ENCODE assay signal across 16 cellular contexts in the genomic region with DNA sequence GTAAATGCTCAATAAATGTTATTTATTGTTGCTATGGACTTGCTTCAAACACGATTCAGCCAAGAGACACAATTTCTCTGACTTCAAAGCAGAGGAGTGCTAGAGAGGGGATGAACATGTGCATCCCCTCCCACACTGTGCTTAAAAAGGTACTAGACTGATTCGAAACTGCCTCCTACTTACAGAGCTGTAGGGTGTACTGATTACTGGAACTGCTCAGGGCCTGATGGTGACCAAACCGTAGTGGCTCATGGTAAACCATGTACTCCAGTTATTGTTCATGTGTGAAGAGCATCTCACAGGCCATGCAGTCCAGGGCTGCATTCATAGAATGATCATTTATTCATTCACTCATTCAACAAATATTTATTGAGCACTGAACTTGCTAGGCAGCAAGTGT.
DNase-seq lines count a peak whose midpoint lies in the region; ATAC-seq, FAIRE-seq and TF ChIP-seq lines count a peak whose summit lies in the region.
"Had no signal": no experiment of that assay in that cellular context is flagged by ENCODE, and none has a peak within 500 bp of the region (broad histone marks: within the 10 kb centered on the region; RNA-seq: fewer than 3 reads in every experiment).

No MANE protein-coding gene starts in this region.

- H3K79me2 ChIP-seq in keratinocyte (ENCODE audit: control insufficient read depth, insufficient read depth, low read length) = no peaks in the 10 kb centered on the region

- H2AFZ ChIP-seq in keratinocyte (ENCODE audit: control insufficient read depth, low read length) = no peak overlapping the region

- H3K27me3 Mint-ChIP-seq in progenitor cell of endocrine pancreas = no peaks in the 10 kb centered on the region

- H3K4me3 ChIP-seq in keratinocyte (ENCODE audit: control insufficient read depth in 2 of 3, extremely low read depth in 1 of 3, insufficient read depth in 2 of 3, low read depth in 1 of 3, low read length in 3 of 3) = no peak overlapping the region
- H3K4me3 ChIP-seq: body of pancreas, SJCRH30 had no signal

- no peaks in the 10 kb centered on the region for H3K4me1 Mint-ChIP-seq in progenitor cell of endocrine pancreas (ENCODE audit: low read depth)

- H4K20me1 ChIP-seq in keratinocyte (ENCODE audit: control insufficient read depth, extremely low read depth, insufficient read depth, low read length) = no peaks in the 10 kb centered on the region

- no peak overlapping the region for H3K27ac ChIP-seq in keratinocyte (ENCODE audit: control insufficient read depth, insufficient read depth, low read length)
- H3K27ac ChIP-seq: body of pancreas, SJCRH30 had no signal

- peak; percentile 69 for FAIRE-seq in keratinocyte (lab: Jason Lieb, UNC)

- dilution Hi-C loops in keratinocyte (cut with MboI; ENCODE audit: extremely low pct_ligation_motif_present, low sequenced_read_pairs) = no loop called here

- no peaks in the 10 kb centered on the region for H3K9me3 ChIP-seq in keratinocyte (ENCODE audit: control insufficient read depth, low read depth, low read length)
- H3K9me3 ChIP-seq: body of pancreas, SJCRH30 had no signal

- no peaks in the 10 kb centered on the region for H3K36me3 Mint-ChIP-seq in progenitor cell of endocrine pancreas (ENCODE audit: insufficient read depth)

- H3K27me3 ChIP-seq in keratinocyte (ENCODE audit: control insufficient read depth, extremely low read depth, insufficient read depth, low read length) = no peaks in the 10 kb centered on the region
- H3K27me3 ChIP-seq: body of pancreas, SJCRH30 had no signal

- H3K36me3 ChIP-seq in keratinocyte (ENCODE audit: control insufficient read depth in 2 of 2, extremely low read depth in 1 of 2, insufficient read depth in 2 of 2, low read length in 2 of 2) = no peaks in the 10 kb centered on the region
- H3K36me3 ChIP-seq: SJCRH30 had no signal

- no peaks in the 10 kb centered on the region for H3K9me1 ChIP-seq in keratinocyte (ENCODE audit: control insufficient read depth, extremely low read depth, insufficient read depth, low read length)

- no peak overlapping the region for H3K27ac Mint-ChIP-seq in progenitor cell of endocrine pancreas
- H3K27ac Mint-ChIP-seq: activated naive CD4-positive, alpha-beta T cell treated with anti-CD3 and anti-CD28 coated beads for 36 hours; B cell; nephron progenitor cell had no signal

- DNase-seq in keratinocyte (ENCODE audit: low read depth, low spot score) (no peak), progenitor cell of endocrine pancreas (ENCODE audit: low spot score, unreplicated experiment) (no peak), hepatic stellate cell (ENCODE audit: low spot score) (no peak), NCI-H1436 treated with DMSO at 0.1 percent for 48 hours (lab: John Stamatoyannopoulos, UW) (no peak)
- DNase-seq: activated CD4-positive, alpha-beta T cell treated with anti-CD3 and anti-CD28 coated beads for 1 hour; activated naive CD4-positive, alpha-beta T cell treated with anti-CD3 and anti-CD28 coated beads for 36 hours; body of pancreas; glutamatergic neuron; mesenchymal stem cell; NCI-H146; nephron progenitor cell; SJCRH30 had no signal

- no peak overlapping the region for H3K4me2 ChIP-seq in keratinocyte (ENCODE audit: control insufficient read depth, extremely low read depth, insufficient read depth, low read depth, low read length)

- H3K9me3 Mint-ChIP-seq in progenitor cell of endocrine pancreas (ENCODE audit: low read depth) = peaks cover 3% of the 10 kb centered on the region

- no peak overlapping the region for H3K4me3 Mint-ChIP-seq in progenitor cell of endocrine pancreas (ENCODE audit: low read depth)
- H3K4me3 Mint-ChIP-seq: activated naive CD4-positive, alpha-beta T cell treated with anti-CD3 and anti-CD28 coated beads for 36 hours; B cell; nephron progenitor cell had no signal

- peak; percentile 48 for ATAC-seq in GM19035 (IDR thresholded peaks at IDR 0.05; ENCODE audit: unreplicated experiment)
- ATAC-seq in HG02588 (IDR thresholded peaks at IDR 0.05; ENCODE audit: unreplicated experiment) = peak; percentile 79
- peak; percentile 31 for ATAC-seq in HG03342 (IDR thresholded peaks at IDR 0.05; ENCODE audit: unreplicated experiment)

- TF ChIP-seq CTCF in keratinocyte (optimal IDR thresholded peaks at IDR 0.05 in 1 of 3, IDR thresholded peaks at IDR 0.05 in 1 of 3, conservative IDR thresholded peaks at IDR 0.05 in 1 of 3; ENCODE audit: extremely low read depth in 1 of 3, insufficient read depth in 2 of 3, low read length in 3 of 3) = no peak
- TF ChIP-seq CTCF in progenitor cell of endocrine pancreas (IDR thresholded peaks at IDR 0.05; ENCODE audit: unreplicated experiment) = no peak

- H3K4me1 ChIP-seq in keratinocyte (ENCODE audit: control insufficient read depth, extremely low read depth, insufficient read depth, low read length) = peaks cover 14% of the 10 kb centered on the region
- H3K4me1 ChIP-seq: body of pancreas, SJCRH30 had no signal

- no peak overlapping the region for H3K9ac ChIP-seq in keratinocyte (ENCODE audit: control insufficient read depth, extremely low read depth, insufficient read depth, low read length)
